In the genomic region with DNA sequence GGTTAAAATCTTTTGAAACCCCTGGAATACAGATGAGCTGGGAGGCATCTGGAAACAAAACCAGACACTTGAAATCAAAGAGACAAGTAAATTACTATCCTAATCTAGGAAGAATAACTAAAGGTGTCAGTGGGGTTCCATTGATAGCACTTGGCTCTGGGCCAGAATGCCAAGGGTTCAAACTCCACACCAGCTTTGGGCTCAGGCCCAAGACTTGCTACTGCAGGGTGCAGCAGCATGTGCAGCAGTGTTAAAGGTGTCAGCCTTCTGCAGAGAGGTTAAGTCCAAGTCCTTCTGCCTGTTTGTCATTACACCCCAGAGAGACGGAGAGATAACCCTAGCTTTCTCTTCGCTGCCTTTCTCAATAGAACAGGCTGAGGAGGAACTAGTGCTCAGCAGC, we compare ENCODE assay signal across 1 cellular context.
TF ChIP-seq lines count a peak whose summit lies in the region.

No MANE protein-coding gene starts in this region.

TF ChIP-seq in HepG2, 621 proteins besides CTCF, POLR2A, EP300 and RAD21 (continued from another document):
- TF ChIP-seq ZNF235 (CRISPR knock-in tag; IDR thresholded peaks at IDR 0.05; ENCODE audit: borderline replicate concordance) (no peak), KDM5B (CRISPR knock-in tag; IDR thresholded peaks at IDR 0.05; ENCODE audit: borderline replicate concordance) (no peak)
